1 cellular context compared by ENCODE assay signal in the genomic region with DNA sequence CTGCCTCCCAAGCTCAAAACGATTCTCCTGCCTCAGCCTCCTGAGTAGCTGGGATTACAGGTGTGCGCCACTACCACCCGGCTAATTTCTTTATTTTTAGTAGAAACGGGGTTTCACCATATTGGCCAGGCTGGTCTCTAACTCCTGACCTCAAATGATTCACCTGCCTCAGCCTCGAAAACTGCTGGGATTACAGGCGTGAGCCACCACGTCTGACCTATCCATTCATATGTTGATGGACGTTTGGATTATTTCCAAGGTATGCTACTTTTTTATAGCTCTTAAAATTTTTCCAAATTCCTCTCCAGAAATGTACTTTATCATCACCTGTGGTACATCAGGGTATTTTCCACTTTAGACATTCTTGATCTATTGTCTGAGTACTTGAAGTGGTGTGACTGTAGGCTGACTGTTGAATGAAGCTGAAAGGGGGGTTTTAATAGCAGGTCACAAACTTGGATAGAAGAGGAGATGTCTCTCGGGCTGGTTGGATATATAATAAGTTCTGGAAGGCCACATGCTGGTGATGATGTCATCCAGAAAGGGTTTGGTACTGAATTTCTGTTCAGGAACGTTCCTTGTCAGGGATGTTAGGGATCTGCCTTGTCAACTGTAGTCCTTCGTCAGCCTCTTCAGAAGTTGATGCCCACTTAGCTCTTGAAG.
TF ChIP-seq lines count a peak whose summit lies in the region.

No MANE protein-coding gene starts in this region.

TF ChIP-seq in WTC11, 78 proteins besides CTCF, POLR2A, EP300 and RAD21 (continued from another document):
- TF ChIP-seq, protein P1, sequence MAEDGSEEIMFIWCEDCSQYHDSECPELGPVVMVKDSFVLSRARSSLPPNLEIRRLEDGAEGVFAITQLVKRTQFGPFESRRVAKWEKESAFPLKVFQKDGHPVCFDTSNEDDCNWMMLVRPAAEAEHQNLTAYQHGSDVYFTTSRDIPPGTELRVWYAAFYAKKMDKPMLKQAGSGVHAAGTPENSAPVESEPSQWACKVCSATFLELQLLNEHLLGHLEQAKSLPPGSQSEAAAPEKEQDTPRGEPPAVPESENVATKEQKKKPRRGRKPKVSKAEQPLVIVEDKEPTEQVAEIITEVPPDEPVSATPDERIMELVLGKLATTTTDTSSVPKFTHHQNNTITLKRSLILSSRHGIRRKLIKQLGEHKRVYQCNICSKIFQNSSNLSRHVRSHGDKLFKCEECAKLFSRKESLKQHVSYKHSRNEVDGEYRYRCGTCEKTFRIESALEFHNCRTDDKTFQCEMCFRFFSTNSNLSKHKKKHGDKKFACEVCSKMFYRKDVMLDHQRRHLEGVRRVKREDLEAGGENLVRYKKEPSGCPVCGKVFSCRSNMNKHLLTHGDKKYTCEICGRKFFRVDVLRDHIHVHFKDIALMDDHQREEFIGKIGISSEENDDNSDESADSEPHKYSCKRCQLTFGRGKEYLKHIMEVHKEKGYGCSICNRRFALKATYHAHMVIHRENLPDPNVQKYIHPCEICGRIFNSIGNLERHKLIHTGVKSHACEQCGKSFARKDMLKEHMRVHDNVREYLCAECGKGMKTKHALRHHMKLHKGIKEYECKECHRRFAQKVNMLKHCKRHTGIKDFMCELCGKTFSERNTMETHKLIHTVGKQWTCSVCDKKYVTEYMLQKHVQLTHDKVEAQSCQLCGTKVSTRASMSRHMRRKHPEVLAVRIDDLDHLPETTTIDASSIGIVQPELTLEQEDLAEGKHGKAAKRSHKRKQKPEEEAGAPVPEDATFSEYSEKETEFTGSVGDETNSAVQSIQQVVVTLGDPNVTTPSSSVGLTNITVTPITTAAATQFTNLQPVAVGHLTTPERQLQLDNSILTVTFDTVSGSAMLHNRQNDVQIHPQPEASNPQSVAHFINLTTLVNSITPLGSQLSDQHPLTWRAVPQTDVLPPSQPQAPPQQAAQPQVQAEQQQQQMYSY (CRISPR knock-in tag; IDR thresholded peaks at IDR 0.05), result no peak
- no peak for TF ChIP-seq MYBL2 (CRISPR knock-in tag; IDR thresholded peaks at IDR 0.05)
- TF ChIP-seq, protein P2, sequence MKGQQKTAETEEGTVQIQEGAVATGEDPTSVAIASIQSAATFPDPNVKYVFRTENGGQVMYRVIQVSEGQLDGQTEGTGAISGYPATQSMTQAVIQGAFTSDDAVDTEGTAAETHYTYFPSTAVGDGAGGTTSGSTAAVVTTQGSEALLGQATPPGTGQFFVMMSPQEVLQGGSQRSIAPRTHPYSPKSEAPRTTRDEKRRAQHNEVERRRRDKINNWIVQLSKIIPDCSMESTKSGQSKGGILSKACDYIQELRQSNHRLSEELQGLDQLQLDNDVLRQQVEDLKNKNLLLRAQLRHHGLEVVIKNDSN (CRISPR knock-in tag; IDR thresholded peaks at IDR 0.05), result no peak
- no peak for TF ChIP-seq ELF4 (CRISPR knock-in tag; IDR thresholded peaks at IDR 0.05; ENCODE audit: low read depth)
TF ChIP-seq in WTC11: peak in this region for 0.
